In genomic region chr20:53954734-53955658, GRCh38 we compare ENCODE assay signal across 1 cellular context.
A peak's percentile ranks its signal among the peaks of the same experiment; 100 is the strongest.
TF ChIP-seq lines count a peak whose summit lies in the region.

No MANE protein-coding gene starts in this region.

TF ChIP-seq in HepG2, 621 proteins besides CTCF, POLR2A, EP300 and RAD21 (continued from another document and continues in another):
- no peak for TF ChIP-seq ZBTB4 (CRISPR knock-in tag; IDR thresholded peaks at IDR 0.05; ENCODE audit: borderline replicate concordance)
- TF ChIP-seq ZNF232 (CRISPR knock-in tag; IDR thresholded peaks at IDR 0.05; ENCODE audit: borderline replicate concordance), result no peak
- peak; percentile 94; the same call in 1 of the 2 replicates for TF ChIP-seq AHDC1 (CRISPR knock-in tag; IDR thresholded peaks at IDR 0.05; ENCODE audit: borderline replicate concordance)
- TF ChIP-seq ZNF790 (CRISPR knock-in tag; IDR thresholded peaks at IDR 0.05; ENCODE audit: borderline replicate concordance), result no peak
- TF ChIP-seq TFAP4 (IDR thresholded peaks at IDR 0.05; ENCODE audit: borderline replicate concordance, low read depth), result peak; percentile 82
- TF ChIP-seq ZNF577 (CRISPR knock-in tag; IDR thresholded peaks at IDR 0.05; ENCODE audit: borderline replicate concordance, low read depth), result no peak
- no peak for TF ChIP-seq ZNF639 (CRISPR knock-in tag; conservative IDR thresholded peaks at IDR 0.05)
- TF ChIP-seq ZNF792 (CRISPR knock-in tag; IDR thresholded peaks at IDR 0.05), result 0 out of 2 replicates have a peak, but pooled peaks have one; percentile 34
- TF ChIP-seq SRF (IDR thresholded peaks at IDR 0.05; ENCODE audit: low read depth, low read length), result no peak
- TF ChIP-seq CENPX (CRISPR knock-in tag; IDR thresholded peaks at IDR 0.05), result no peak
- no peak for TF ChIP-seq ZBTB10 (CRISPR knock-in tag; IDR thresholded peaks at IDR 0.05; ENCODE audit: borderline replicate concordance)
- TF ChIP-seq ETV6 (CRISPR knock-in tag; conservative IDR thresholded peaks at IDR 0.05), result no peak
- no peak for TF ChIP-seq YEATS2 (CRISPR knock-in tag; IDR thresholded peaks at IDR 0.05; ENCODE audit: borderline replicate concordance)
- TF ChIP-seq TGIF2 (CRISPR knock-in tag; IDR thresholded peaks at IDR 0.05), result 0 out of 2 replicates have a peak, but pooled peaks have one; percentile 37
- TF ChIP-seq ZNF263 (CRISPR knock-in tag; IDR thresholded peaks at IDR 0.05), result no peak
- TF ChIP-seq SP140L (CRISPR knock-in tag; IDR thresholded peaks at IDR 0.05; ENCODE audit: borderline replicate concordance), result no peak
- no peak for TF ChIP-seq NFYB (CRISPR knock-in tag; IDR thresholded peaks at IDR 0.05)
- peak; percentile 27; the same call in 1 of the 2 replicates for TF ChIP-seq ZSCAN25 (CRISPR knock-in tag; IDR thresholded peaks at IDR 0.05)
- TF ChIP-seq ELF4 (CRISPR knock-in tag; IDR thresholded peaks at IDR 0.05; ENCODE audit: borderline replicate concordance), result no peak
- no peak for TF ChIP-seq REXO4 (CRISPR knock-in tag; IDR thresholded peaks at IDR 0.05; ENCODE audit: borderline replicate concordance)
- no peak for TF ChIP-seq ZNF281 (CRISPR knock-in tag; IDR thresholded peaks at IDR 0.05; ENCODE audit: borderline replicate concordance)
- no peak for TF ChIP-seq ZSCAN31 (CRISPR knock-in tag; IDR thresholded peaks at IDR 0.05; ENCODE audit: low read depth)
- TF ChIP-seq ZSCAN9 (CRISPR knock-in tag; IDR thresholded peaks at IDR 0.05; ENCODE audit: borderline replicate concordance), result peak; percentile 58; the same call in 1 of the 2 replicates
- TF ChIP-seq TERF1 (CRISPR knock-in tag; IDR thresholded peaks at IDR 0.05), result no peak
- TF ChIP-seq TEAD2 (CRISPR knock-in tag; IDR thresholded peaks at IDR 0.05), result no peak
- no peak for TF ChIP-seq ZNF512 (CRISPR knock-in tag; IDR thresholded peaks at IDR 0.05)
